ENCODE assay signal across 1 cellular context in genomic region chr11:27456802-27457329, GRCh38.
TF ChIP-seq lines count a peak whose summit lies in the region.

No MANE protein-coding gene starts in this region.

TF ChIP-seq in WTC11, 78 proteins besides CTCF, POLR2A, EP300 and RAD21:
- no peak for TF ChIP-seq GTF2I (CRISPR knock-in tag; conservative IDR thresholded peaks at IDR 0.05)
- TF ChIP-seq ZBTB43 (CRISPR knock-in tag; IDR thresholded peaks at IDR 0.05), result no peak
- TF ChIP-seq HMGXB4 (CRISPR knock-in tag; IDR thresholded peaks at IDR 0.05), result no peak
- TF ChIP-seq SMAD3 (CRISPR knock-in tag; IDR thresholded peaks at IDR 0.05; ENCODE audit: borderline replicate concordance), result no peak
- TF ChIP-seq ELF4 (CRISPR knock-in tag; IDR thresholded peaks at IDR 0.05; ENCODE audit: low read depth), result no peak
- no peak for TF ChIP-seq FOXK1 (CRISPR knock-in tag; IDR thresholded peaks at IDR 0.05)
- TF ChIP-seq SMAD4 (CRISPR knock-in tag; IDR thresholded peaks at IDR 0.05), result no peak
- TF ChIP-seq KAT7 (CRISPR knock-in tag; IDR thresholded peaks at IDR 0.05; ENCODE audit: borderline replicate concordance), result no peak
- no peak for TF ChIP-seq USF2 (CRISPR knock-in tag; IDR thresholded peaks at IDR 0.05)
